In the genomic region with DNA sequence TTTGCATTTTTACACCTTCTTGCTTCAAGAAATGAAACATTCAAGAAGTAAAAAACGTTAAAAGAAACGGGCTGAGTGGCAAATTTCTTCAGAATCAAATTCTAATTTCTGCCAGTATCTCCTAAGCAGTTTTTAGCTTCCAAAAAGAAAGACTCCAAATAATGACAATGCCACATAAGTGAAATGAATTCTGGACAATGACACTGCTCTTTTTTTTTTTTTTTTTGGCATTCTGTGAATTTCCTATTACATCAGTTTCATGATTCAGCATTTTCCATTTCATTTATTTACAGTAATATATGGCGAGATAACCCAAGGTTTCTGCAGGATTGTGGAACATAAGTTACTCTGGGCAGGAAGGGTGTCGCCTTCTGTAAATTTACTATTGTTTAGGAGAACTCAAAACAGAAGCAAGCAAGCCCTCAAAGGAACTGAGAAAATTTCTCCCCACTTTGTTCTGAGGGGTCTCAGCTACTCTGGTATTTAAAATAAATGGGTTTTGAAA, we compare ENCODE assay signal across 1 cellular context.
TF ChIP-seq lines count a peak whose summit lies in the region.

No MANE protein-coding gene starts in this region.

TF ChIP-seq in GM12878, 131 proteins besides CTCF, POLR2A, EP300 and RAD21:
- TF ChIP-seq, protein P1, sequence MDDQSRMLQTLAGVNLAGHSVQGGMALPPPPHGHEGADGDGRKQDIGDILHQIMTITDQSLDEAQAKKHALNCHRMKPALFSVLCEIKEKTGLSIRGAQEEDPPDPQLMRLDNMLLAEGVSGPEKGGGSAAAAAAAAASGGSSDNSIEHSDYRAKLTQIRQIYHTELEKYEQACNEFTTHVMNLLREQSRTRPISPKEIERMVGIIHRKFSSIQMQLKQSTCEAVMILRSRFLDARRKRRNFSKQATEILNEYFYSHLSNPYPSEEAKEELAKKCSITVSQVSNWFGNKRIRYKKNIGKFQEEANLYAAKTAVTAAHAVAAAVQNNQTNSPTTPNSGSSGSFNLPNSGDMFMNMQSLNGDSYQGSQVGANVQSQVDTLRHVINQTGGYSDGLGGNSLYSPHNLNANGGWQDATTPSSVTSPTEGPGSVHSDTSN (IDR thresholded peaks at IDR 0.05; ENCODE audit: insufficient replicate concordance, low read depth, low read length), result no peak
- TF ChIP-seq PML (IDR thresholded peaks at IDR 0.05; ENCODE audit: low read length) (0 out of 2 replicates have a peak, but pooled peaks have one; percentile 39), RCOR1 (conservative IDR thresholded peaks at IDR 0.05; ENCODE audit: low read depth, low read length) (no peak), BACH1 (IDR thresholded peaks at IDR 0.05; ENCODE audit: borderline replicate concordance) (peak; percentile 71; the same call in 1 of the 2 replicates), NFIC (IDR thresholded peaks at IDR 0.05; ENCODE audit: low read depth, low read length) (peak; percentile 48), MTA3 (IDR thresholded peaks at IDR 0.05; ENCODE audit: borderline replicate concordance, low read length) (0 out of 2 replicates have a peak, but pooled peaks have one; percentile 72)
TF ChIP-seq in GM12878: peak in this region for 4.
